In genomic region chr20:33910529-33911327, GRCh38 we compare ENCODE assay signal across 24 cellular contexts.
DNase-seq lines count a peak whose midpoint lies in the region; ATAC-seq, FAIRE-seq and TF ChIP-seq lines count a peak whose summit lies in the region.
"Had no signal": no experiment of that assay in that cellular context is flagged by ENCODE, and none has a peak within 500 bp of the region (broad histone marks: within the 10 kb centered on the region; RNA-seq: fewer than 3 reads in every experiment).

No MANE protein-coding gene starts in this region.

- TF ChIP-seq CTCF in C4-2B (conservative IDR thresholded peaks at IDR 0.05) (no peak), KMS-11 (conservative IDR thresholded peaks at IDR 0.05; ENCODE audit: low read depth, low read length) (no peak), GM12878 (IDR thresholded peaks at IDR 0.05 in 2 of 3, conservative IDR thresholded peaks at IDR 0.05 in 1 of 3; ENCODE audit: control insufficient read depth in 2 of 3, extremely low read depth in 1 of 3, insufficient read depth in 1 of 3, low read depth in 3 of 3, low read length in 3 of 3) (no peak), stomach (IDR thresholded peaks at IDR 0.05) (no peak)

- TF ChIP-seq EP300 in GM12878 (IDR thresholded peaks at IDR 0.05; ENCODE audit: borderline replicate concordance in 1 of 2, control insufficient read depth in 1 of 2, low read depth in 2 of 2, low read length in 2 of 2) (no peak), stomach (IDR thresholded peaks at IDR 0.05) (no peak)

- peak; percentile 59 for FAIRE-seq in GM12878 (lab: Jason Lieb, UNC)
- FAIRE-seq: colon had no signal

- CTCF ChIA-PET in GM12878 (lab: Yijun Ruan, JAX): interaction anchor here (0.6 to 1.3 kb wide), 8 partner anchors 28 to 209 kb away, joined by 3 to 5 read pairs (median 4); partner anchors contain the start of gene EIF2S2

- H3K79me2 ChIP-seq in KMS-11 (ENCODE audit: insufficient read depth, low read depth) (no peaks in the 10 kb centered on the region), GM12878 (ENCODE audit: control insufficient read depth, insufficient read depth, low read length) (no peaks in the 10 kb centered on the region)

- H3K27me3 Mint-ChIP-seq in immature natural killer cell (ENCODE audit: low read depth in 3 of 3): peaks cover 0 to 12% (median 2%) of the 10 kb centered on the region in 3 donors
- H3K27me3 Mint-ChIP-seq: activated naive CD4-positive, alpha-beta T cell treated with anti-CD3 and anti-CD28 coated beads, Interleukin-2, amount 50 U/mL, for 24 hours had no signal

- no peak overlapping the region for H3K4me3 Mint-ChIP-seq in immature natural killer cell
- H3K4me3 Mint-ChIP-seq: activated CD8-positive, alpha-beta T cell treated with anti-CD3 and anti-CD28 coated beads, Interleukin-2, amount 10 ng/mL, durations not matched to agents 7 days and 5 days; activated naive CD4-positive, alpha-beta T cell treated with anti-CD3 and anti-CD28 coated beads, Interleukin-2, amount 50 U/mL, for 24 hours; activated T-cell treated with anti-CD3 and anti-CD28 coated beads, Interleukin-2, amount 50 U/mL, for 72 hours; T-helper 2 cell treated with Interferon-gamma antibody and Interleukin-4, amounts not matched to agents 5 μg/mL and 100 μg/mL, for 36 hours had no signal

- SMC1A ChIA-PET in GM12878 (lab: Charles Lee; ENCODE audit: uncharacterized antibody, unreplicated experiment): no interaction called here

- no peak overlapping the region for H3K27ac Mint-ChIP-seq in immature natural killer cell
- H3K27ac Mint-ChIP-seq: activated CD8-positive, alpha-beta T cell treated with anti-CD3 and anti-CD28 coated beads, Interleukin-2, amount 10 ng/mL, durations not matched to agents 7 days and 5 days; activated naive CD4-positive, alpha-beta T cell treated with anti-CD3 and anti-CD28 coated beads, Interleukin-2, amount 50 U/mL, for 24 hours; activated T-cell treated with anti-CD3 and anti-CD28 coated beads, Interleukin-2, amount 50 U/mL, for 72 hours; T-helper 2 cell treated with Interferon-gamma antibody and Interleukin-4, amounts not matched to agents 5 μg/mL and 100 μg/mL, for 36 hours had no signal

- DNase-seq in GM12878 (ENCODE audit: low read depth, low spot score): no peak
- DNase-seq in stomach: no peak
- DNase-seq in substantia nigra (lab: John Stamatoyannopoulos, UW): no peak
- no peak for DNase-seq in 8988T
- no peak for DNase-seq in immature natural killer cell
- DNase-seq: activated CD4-positive, CD25-positive, alpha-beta regulatory T cell; activated CD8-positive, alpha-beta T cell treated with anti-CD3 and anti-CD28 coated beads, Interleukin-2, amount 10 ng/mL, durations not matched to agents 7 days and 5 days; activated T-cell treated with anti-CD3 and anti-CD28 coated beads, Interleukin-2, amount 50 U/mL, for 72 hours; body of pancreas; DMS 273 treated with DMSO at 0.1 percent for 48 hours; GF-D8; glutamatergic neuron; KBM-7; left ventricle myocardium superior; MV-4-11; NCI-H82; PC-3; retina; stimulated activated CD4-positive, alpha-beta T cell treated with anti-CD3 and anti-CD28 coated beads, Interleukin-12 subunit alpha, Interleukin-12 subunit beta, amount 100 ng/mL, for 4 hours had no signal

- H3K4me1 ChIP-seq in KMS-11 (ENCODE audit: low read depth, poor library complexity, severe bottlenecking): peaks cover 78% of the 10 kb centered on the region
- peaks cover 8% of the 10 kb centered on the region for H3K4me1 ChIP-seq in GM12878 (ENCODE audit: control insufficient read depth, insufficient read depth, low read length)
- H3K4me1 ChIP-seq in stomach: peaks cover 8 to 34% (median 23%) of the 10 kb centered on the region in 4 donors

- TF ChIP-seq POLR2A in GM12878 (IDR thresholded peaks at IDR 0.05; ENCODE audit: low read depth, low read length) (no peak), stomach (IDR thresholded peaks at IDR 0.05) (no peak)

- H4K20me1 ChIP-seq in KMS-11 (ENCODE audit: insufficient read depth) (no peaks in the 10 kb centered on the region), GM12878 (ENCODE audit: control insufficient read depth, insufficient read depth) (no peaks in the 10 kb centered on the region)

- H2AFZ ChIP-seq in KMS-11 (ENCODE audit: low read depth): peak overlapping the region; percentile 45
- H2AFZ ChIP-seq in GM12878 (ENCODE audit: control insufficient read depth, low read depth, low read length): no peak overlapping the region; the same call in 1 of the 2 replicates

- no peak overlapping the region for H3K4me3 ChIP-seq in KMS-11 (IDR thresholded peaks at IDR 0.05; ENCODE audit: insufficient read depth, low read depth, low read length)
- H3K4me3 ChIP-seq in GM12878: no peak overlapping the region; the same call in 1 of the 2 replicates
- H3K4me3 ChIP-seq in stomach: no peak overlapping the region
- H3K4me3 ChIP-seq: body of pancreas had no signal

- in situ Hi-C loops in GM12878 (cut with MboI): no loop called here

- TF ChIP-seq RAD21 in GM12878 (IDR thresholded peaks at IDR 0.05; ENCODE audit: insufficient read depth, low read depth, low read length): no peak

- H3K36me3 ChIP-seq in KMS-11 (ENCODE audit: insufficient read depth) (no peaks in the 10 kb centered on the region), GM12878 (ENCODE audit: control insufficient read depth in 2 of 2, insufficient read depth in 2 of 2, low read length in 1 of 2) (no peaks in the 10 kb centered on the region), stomach (no peaks in the 10 kb centered on the region)

- no peaks in the 10 kb centered on the region for H3K4me1 Mint-ChIP-seq in immature natural killer cell

- POLR2A ChIA-PET in GM12878 (lab: Charles Lee): no interaction called here

- H3K9me3 ChIP-seq in GM12878 (replicated peaks; ENCODE audit: control insufficient read depth, insufficient read depth, low read length) (no peaks in the 10 kb centered on the region), stomach (no peaks in the 10 kb centered on the region)
- H3K9me3 ChIP-seq: body of pancreas had no signal

- H3K4me2 ChIP-seq in KMS-11: peak overlapping the region; percentile 42
- peak overlapping the region; percentile 58 for H3K4me2 ChIP-seq in GM12878 (ENCODE audit: control insufficient read depth, insufficient read depth)

- peak; percentile 77 for ATAC-seq in GM12878
- ATAC-seq: activated CD8-positive, alpha-beta T cell treated with anti-CD3 and anti-CD28 coated beads, Interleukin-2, amount 10 ng/mL, durations not matched to agents 7 days and 5 days; activated T-cell treated with anti-CD3 and anti-CD28 coated beads, Interleukin-2, amount 50 U/mL, for 72 hours; body of pancreas; PC-3 had no signal

- no peaks in the 10 kb centered on the region for H3K9me3 Mint-ChIP-seq in immature natural killer cell
- H3K9me3 Mint-ChIP-seq: activated naive CD4-positive, alpha-beta T cell treated with anti-CD3 and anti-CD28 coated beads, Interleukin-2, amount 50 U/mL, for 24 hours; activated T-cell treated with anti-CD3 and anti-CD28 coated beads, Interleukin-2, amount 50 U/mL, for 72 hours; T-helper 2 cell treated with Interferon-gamma antibody and Interleukin-4, amounts not matched to agents 5 μg/mL and 100 μg/mL, for 36 hours had no signal

- WGBS in GM12878 (ENCODE audit: insufficient coverage, insufficient replicate concordance, low lambda C conversion rate, missing lambda C conversion rate): 43% methylated on average over 6 of the region's 6 CpGs
- WGBS in stomach, 5 donors: 80 to 89% (median 84%) methylated on average over 6 of the region's 6 CpGs

- H3K9ac ChIP-seq in KMS-11 (peak overlapping the region; percentile 25; the same call in 1 of the 2 replicates), GM12878 (ENCODE audit: control insufficient read depth, insufficient read depth, low read length) (0 out of 2 replicates have a peak overlapping the region, but pooled peaks have one; percentile 8)

- intact Hi-C loops in GM12878 (cut with micrococcal nuclease; ENCODE audit: unreplicated experiment): no loop called here
- intact Hi-C loops in stomach (cut with DNase I; ENCODE audit: low total_unique reads): no loop called here

- H3K27me3 ChIP-seq in KMS-11 (ENCODE audit: insufficient read depth, low read depth) (no peaks in the 10 kb centered on the region), GM12878 (replicated peaks in 1 of 2; ENCODE audit: control insufficient read depth in 2 of 2, insufficient read depth in 2 of 2, low read length in 1 of 2) (no peaks in the 10 kb centered on the region), stomach (no peaks in the 10 kb centered on the region)
- H3K27me3 ChIP-seq: body of pancreas had no signal

- BruUV-seq in GM12878 (replicated peaks; lab: Mats Ljungman, UMichigan): no TSS peak

- H3K36me3 Mint-ChIP-seq in immature natural killer cell: no peaks in the 10 kb centered on the region
- H3K36me3 Mint-ChIP-seq: activated naive CD4-positive, alpha-beta T cell treated with anti-CD3 and anti-CD28 coated beads, Interleukin-2, amount 50 U/mL, for 24 hours had no signal

- H3K27ac ChIP-seq in C4-2B: peak overlapping the region; percentile 74
- peak overlapping the region; percentile 49 for H3K27ac ChIP-seq in KMS-11
- peak overlapping the region; percentile 33 for H3K27ac ChIP-seq in GM12878 (ENCODE audit: control insufficient read depth, insufficient read depth)
- H3K27ac ChIP-seq in stomach: peak overlapping the region in 3 of 5 donors; percentile 46 to 71 (median 68)
- H3K27ac ChIP-seq in substantia nigra (ENCODE audit: low read depth, low read length, poor library complexity, severe bottlenecking): no peak overlapping the region

- RAD21 ChIA-PET in GM12878 (lab: Charles Lee; ENCODE audit: unreplicated experiment): no interaction called here

TF ChIP-seq in GM12878, 131 proteins besides CTCF, POLR2A, EP300 and RAD21:
- TF ChIP-seq TAF1 (IDR thresholded peaks at IDR 0.05; ENCODE audit: borderline replicate concordance, low read depth, low read length) (no peak), PAX5 (IDR thresholded peaks at IDR 0.05; ENCODE audit: borderline replicate concordance, low read depth, low read length) (0 out of 2 replicates have a peak, but pooled peaks have one; percentile 57)
